In genomic region chr2:208062113-208062512, GRCh38 we compare ENCODE assay signal across 8 cellular contexts. TPM values are rescaled to one million over a fixed set of nuclear protein-coding genes. Genes with fewer than 3 reads are reported as not detected.
DNase-seq lines count a peak whose midpoint lies in the region; ATAC-seq, FAIRE-seq and TF ChIP-seq lines count a peak whose summit lies in the region.

No MANE protein-coding gene starts in this region.

- H3K27me3 ChIP-seq in small intestine (ENCODE audit: control insufficient read depth in 2 of 2, insufficient read depth in 2 of 2, low read length in 2 of 2), result no peaks in the 10 kb centered on the region

- no peak overlapping the region for H3K4me3 ChIP-seq in choroid plexus epithelial cell (ENCODE audit: low read depth, low read length)
- no peak overlapping the region for H3K4me3 ChIP-seq in small intestine (ENCODE audit: low read depth in 1 of 2, low read length in 2 of 2)

- no peaks in the 10 kb centered on the region for H3K36me3 ChIP-seq in small intestine (ENCODE audit: control insufficient read depth in 2 of 2, insufficient read depth in 2 of 2, low read length in 2 of 2)

- H3K4me1 ChIP-seq in small intestine (ENCODE audit: control insufficient read depth in 2 of 2, insufficient read depth in 1 of 2, low read depth in 1 of 2, low read length in 1 of 2), result no peaks in the 10 kb centered on the region

- DNase-seq in SHP77 (lab: John Stamatoyannopoulos, UW), result peak; percentile 23 to 38
- no peak for DNase-seq in SHP77 treated with DMSO at 0.1 percent for 48 hours (lab: John Stamatoyannopoulos, UW)
- DNase-seq in NCI-H460 (ENCODE audit: extremely low read depth, low read depth), result peak; percentile 51
- DNase-seq in choroid plexus epithelial cell (ENCODE audit: low read depth), result peak; percentile 71
- peak; percentile 69 for DNase-seq in small intestine
- DNase-seq in kidney glomerular epithelial cell (lab: John Stamatoyannopoulos, UW), result no peak
- no peak for DNase-seq in activated gamma-delta T cell treated with Interleukin-2 at 50 U/mL for 16 hours

- TF ChIP-seq CTCF in choroid plexus epithelial cell (conservative IDR thresholded peaks at IDR 0.05; ENCODE audit: low read depth, low read length), result peak; percentile 60

- no peak for FAIRE-seq in small intestine (lab: Jason Lieb, UNC)

- 13 to 38% (median 36%) methylated on average over 4 of the region's 4 CpGs for WGBS in small intestine, 3 donors

- H3K27ac ChIP-seq in small intestine (ENCODE audit: low read depth in 1 of 2, low read length in 1 of 2), result no peak overlapping the region

- no peak for ATAC-seq in HG03045 (IDR thresholded peaks at IDR 0.05; ENCODE audit: unreplicated experiment)

- no peaks in the 10 kb centered on the region for H3K9me3 ChIP-seq in small intestine (ENCODE audit: control insufficient read depth, low read depth)

RNA-seq across cellular contexts. Expression of gene PLEKHM3, which starts 36.8 kb away (rescaled TPM):
- 4.3 and 6.6 TPM in 2 replicates for total RNA-seq in NCI-H460 (2014; rRNA removed; shearing (Covaris generic))
- polyA plus RNA-seq in NCI-H460 (2014; cell fraction: nucleus; rRNA removed), result 1.1 and 3.9 TPM in 2 replicates
- polyA plus RNA-seq in small intestine, result 1 to 10 TPM in 2 of 3 donors, under 1 TPM in 1; 0.89 to 2.9 (median 1.4) TPM

Comparison
In these comparisons a context has a peak if more than half of its experiments do, and no peak if none do; other contexts are left out.
1. DNase-seq: peak in SHP77 (2 of 2), NCI-H460 (single experiment), choroid plexus epithelial cell (single experiment) and small intestine (single experiment); none in SHP77 treated with DMSO at 0.1 percent for 48 hours (single experiment), kidney glomerular epithelial cell (single experiment) and activated gamma-delta T cell treated with Interleukin-2 at 50 U/mL for 16 hours (single experiment).